ENCODE assay signal across 8 cellular contexts in genomic region chr16:47143329-47143676, GRCh38. TPM values are rescaled to one million over a fixed set of nuclear protein-coding genes. Genes with fewer than 3 reads are reported as not detected.
DNase-seq lines count a peak whose midpoint lies in the region; ATAC-seq and TF ChIP-seq lines count a peak whose summit lies in the region.

No MANE protein-coding gene starts in this region.

- no peak overlapping the region for H3K27ac ChIP-seq in effector memory CD4-positive, alpha-beta T cell (ENCODE audit: insufficient read depth, low read length, poor library complexity, severe bottlenecking)

- H3K4me1 Mint-ChIP-seq in CD14-positive monocyte, result peaks cover 29% of the 10 kb centered on the region

- peak overlapping the region; percentile 79 to 81 for H3K4me3 Mint-ChIP-seq in CD14-positive monocyte

- peak; percentile 88 for TF ChIP-seq CTCF in CD14-positive monocyte (IDR thresholded peaks at IDR 0.05)

- no peaks in the 10 kb centered on the region for H3K9me3 ChIP-seq in effector memory CD4-positive, alpha-beta T cell (ENCODE audit: control insufficient read depth, low read length)

- intact Hi-C loops in CD14-positive monocyte (cut with micrococcal nuclease), result loop anchor here (5.0 to 10.0 kb wide), 5 partner anchors 106 to 1491 kb away; partner anchors contain the start of genes ABCC12 (in 2 of the 2), DNAJA2 (in 1 of the 2), ITFG1 (in 1 of the 2) and PHKB (in 1 of the 2)

- H3K9me3 Mint-ChIP-seq in CD14-positive monocyte, result peaks cover 0 to 4% (median 0%) of the 10 kb centered on the region in 7 donors

- H3K4me1 ChIP-seq in effector memory CD4-positive, alpha-beta T cell (ENCODE audit: control insufficient read depth, insufficient read depth, low read length, poor library complexity, severe bottlenecking), result peaks cover 13% of the 10 kb centered on the region

- peaks cover 5% of the 10 kb centered on the region for H3K27me3 ChIP-seq in effector memory CD4-positive, alpha-beta T cell (replicated peaks; ENCODE audit: control insufficient read depth, insufficient read depth, low read length, poor library complexity, severe bottlenecking)

- H3K4me3 ChIP-seq in effector memory CD4-positive, alpha-beta T cell (ENCODE audit: insufficient read depth, low read depth, low read length, poor library complexity, severe bottlenecking), result peak overlapping the region; percentile 54

- H3K36me3 Mint-ChIP-seq in CD14-positive monocyte, result peaks cover 0 to under 1% of the 10 kb centered on the region in 2 donors

- peak; percentile 76 for ATAC-seq in GM19324 (IDR thresholded peaks at IDR 0.05; ENCODE audit: low FRiP score, unreplicated experiment)
- ATAC-seq in HG03354 (IDR thresholded peaks at IDR 0.05; ENCODE audit: poor library complexity, severe bottlenecking, unreplicated experiment), result peak; percentile 71

- DNase-seq in CD14-positive monocyte (ENCODE audit: low spot score), result no peak
- peak; percentile 71 for DNase-seq in NCI-H748 (lab: John Stamatoyannopoulos, UW; ENCODE audit: unreplicated experiment)
- peak; percentile 46 to 51 for DNase-seq in activated CD4-positive, alpha-beta T cell treated with anti-CD3 and anti-CD28 coated beads, Interleukin-2, amount 50 U/mL, for 4 hours
- peak; percentile 15 to 46 (median 41) for DNase-seq in effector memory CD4-positive, alpha-beta T cell
- DNase-seq in mesenteric fat pad (ENCODE audit: low spot score), result peak; percentile 90
- DNase-seq in stimulated activated CD8-positive, alpha-beta memory T cell treated with anti-CD3 and anti-CD28 coated beads, Interleukin-4, amount 100 ng/mL, for 24 hours (ENCODE audit: low read depth), result peak; percentile 47

- peaks cover 13 to 28% (median 20%) of the 10 kb centered on the region in 3 donors for H3K27me3 Mint-ChIP-seq in CD14-positive monocyte (ENCODE audit: low read depth in 3 of 3)

- H3K36me3 ChIP-seq in effector memory CD4-positive, alpha-beta T cell (ENCODE audit: control insufficient read depth, insufficient read depth, low read length), result no peaks in the 10 kb centered on the region

- peak overlapping the region in 2 of 7 donors; percentile 74 to 80 for H3K27ac Mint-ChIP-seq in CD14-positive monocyte

RNA-seq across cellular contexts. Expression of gene NETO2, which starts 0.4 kb away (rescaled TPM):
- polyA plus RNA-seq in CD14-positive monocyte, result 10 to 100 TPM; 14.3 to 15.7 TPM
- 5.3 TPM for total RNA-seq in mesenteric fat pad
